Comparison of ENCODE assay signal across 5 cellular contexts in the genomic region with DNA sequence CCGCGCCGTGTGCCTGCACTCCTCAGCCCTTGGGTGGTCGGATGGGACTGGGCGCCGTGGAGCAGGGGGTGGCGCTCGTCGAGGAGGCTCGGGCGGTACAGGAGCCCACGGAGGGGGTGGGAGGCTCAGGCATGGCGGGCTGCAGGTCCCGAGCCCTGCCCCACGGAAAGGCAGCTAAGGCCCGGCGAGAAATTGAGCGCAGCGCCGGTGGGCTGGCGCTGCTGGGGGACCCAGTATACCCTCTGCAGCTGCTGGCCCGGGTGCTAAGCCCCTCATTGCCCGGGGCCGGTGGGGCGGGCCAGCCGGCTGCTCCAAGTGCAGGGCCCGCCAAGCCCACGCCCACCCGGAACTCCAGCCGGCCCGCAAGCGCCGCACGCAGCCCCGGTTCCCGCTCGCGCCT. TPM values are rescaled to one million over a fixed set of nuclear protein-coding genes. Genes with fewer than 3 reads are reported as not detected.
A peak's percentile ranks its signal among the peaks of the same experiment; 100 is the strongest.
DNase-seq lines count a peak whose midpoint lies in the region; ATAC-seq and TF ChIP-seq lines count a peak whose summit lies in the region.
"Not testable (repeated sequence)": the region's sequence is repeated elsewhere in the genome, so short reads cannot be mapped to it uniquely, and the experiment has no call there.

No MANE protein-coding gene starts in this region.

- not testable (repeated sequence) for H2AFZ ChIP-seq in HCT116 (ENCODE audit: low read depth, low read length, poor library complexity, severe bottlenecking)

- not testable (repeated sequence) for H3K27ac ChIP-seq in BLaER1
- peak overlapping the region in 3 of 11 experiments; percentile 40 to 47 (median 43); a peak in 3 of 22 replicates for H3K27ac ChIP-seq in BLaER1 treated with 17β-estradiol and CSF1 and Interleukin-3, amounts not matched to agents 10 nM and 100 nM
- peak overlapping the region; percentile 26; the same call in 1 of the 2 replicates for H3K27ac ChIP-seq in HCT116 (ENCODE audit: low read depth, low read length)

- not testable (repeated sequence) for H3K27me3 ChIP-seq in BLaER1; BLaER1 treated with 17β-estradiol and CSF1 and Interleukin-3, amounts not matched to agents 10 nM and 100 nM; HCT116 (ENCODE audit: insufficient read depth, low read length)

- RAD21 ChIA-PET in HCT116 (lab: Charles Lee; ENCODE audit: low non-redundant PET in 1 of 2, low total read pairs in 2 of 2, uncharacterized antibody in 2 of 2, unreplicated experiment in 2 of 2), result not testable (repeated sequence)

- not testable (repeated sequence) for H3K4me1 Mint-ChIP-seq in memory B cell
- H3K4me1 Mint-ChIP-seq in stimulated activated memory B cell treated with anti-CD40 and anti-IgM and Interleukin-4, amounts not matched to agents 10 μg/mL and 1 μg/mL and 100 μg/mL, for 72 hours, result peaks cover 21% of the 10 kb centered on the region

- POLR2A ChIA-PET in HCT116 (lab: Charles Lee), result interaction anchor here (1.0 to 1.7 kb wide), 5 partner anchors 10 to 34 kb away, joined by 5 to 9 read pairs (median 6); no protein-coding TSS in a partner anchor

- H3K9me3 ChIP-seq in BLaER1; HCT116 (ENCODE audit: control insufficient read depth in 1 of 2, insufficient read depth in 1 of 2, low read depth in 1 of 2, low read length in 2 of 2): not testable (repeated sequence)
- peaks cover 0 to 10% (median 0%) of the 10 kb centered on the region in 11 experiments; a peak in 2 of 22 replicates for H3K9me3 ChIP-seq in BLaER1 treated with 17β-estradiol and CSF1 and Interleukin-3, amounts not matched to agents 10 nM and 100 nM (replicated peaks in 1 of 11)

- not testable (repeated sequence) for H3K9ac ChIP-seq in BLaER1; BLaER1 treated with 17β-estradiol and CSF1 and Interleukin-3, amounts not matched to agents 10 nM and 100 nM; HCT116 (ENCODE audit: low read length)

- H3K9me3 Mint-ChIP-seq in memory B cell; stimulated activated memory B cell treated with anti-CD40 and anti-IgM and Interleukin-4, amounts not matched to agents 10 μg/mL and 1 μg/mL and 100 μg/mL, for 72 hours: not testable (repeated sequence)

- BruUV-seq in HCT116 (replicated peaks; lab: Mats Ljungman, UMichigan), result not testable (repeated sequence)

- ATAC-seq in HCT116; memory B cell (ENCODE audit: low read depth); stimulated activated memory B cell treated with anti-CD40 and anti-IgM and Interleukin-4, amounts not matched to agents 10 μg/mL and 1 μg/mL and 100 μg/mL, for 72 hours: not testable (repeated sequence)

- not testable (repeated sequence) for TF ChIP-seq CTCF in HCT116 (IDR thresholded peaks at IDR 0.05 in 2 of 3, conservative IDR thresholded peaks at IDR 0.05 in 1 of 3; ENCODE audit: borderline replicate concordance in 1 of 3, insufficient read depth in 1 of 3, low read depth in 2 of 3, low read length in 2 of 3)

- not testable (repeated sequence) for H4K20me1 ChIP-seq in BLaER1; BLaER1 treated with 17β-estradiol and CSF1 and Interleukin-3, amounts not matched to agents 10 nM and 100 nM; HCT116 (ENCODE audit: insufficient read depth)

- not testable (repeated sequence) for H3K4me3 ChIP-seq in BLaER1; BLaER1 treated with 17β-estradiol and CSF1 and Interleukin-3, amounts not matched to agents 10 nM and 100 nM; HCT116 (replicated peaks in 1 of 2; ENCODE audit: low read depth in 1 of 2, low read length in 2 of 2)

- H3K4me3 Mint-ChIP-seq in memory B cell; stimulated activated memory B cell treated with anti-CD40 and anti-IgM and Interleukin-4, amounts not matched to agents 10 μg/mL and 1 μg/mL and 100 μg/mL, for 72 hours: not testable (repeated sequence)

- not testable (repeated sequence) for H3K36me3 Mint-ChIP-seq in memory B cell; stimulated activated memory B cell treated with anti-CD40 and anti-IgM and Interleukin-4, amounts not matched to agents 10 μg/mL and 1 μg/mL and 100 μg/mL, for 72 hours

- not testable (repeated sequence) for TF ChIP-seq POLR2A in HCT116 (IDR thresholded peaks at IDR 0.05; ENCODE audit: borderline replicate concordance, extremely low read depth, insufficient read depth, insufficient read length)

- DNase-seq in HCT116 (ENCODE audit: low read depth, low spot score); memory B cell (ENCODE audit: low spot score in 2 of 2): not testable (repeated sequence)

- H3K4me1 ChIP-seq in BLaER1 (peaks cover 57% of the 10 kb centered on the region), HCT116 (ENCODE audit: control insufficient read depth in 1 of 2, insufficient read depth in 2 of 2, low read length in 2 of 2) (peaks cover 22 to 34% of the 10 kb centered on the region in 2 experiments; a peak in 3 of 4 replicates)
- H3K4me1 ChIP-seq in BLaER1 treated with 17β-estradiol and CSF1 and Interleukin-3, amounts not matched to agents 10 nM and 100 nM, result peaks cover 11 to 64% (median 43%) of the 10 kb centered on the region in 10 experiments

- CTCF ChIA-PET in HCT116 (lab: Charles Lee), result interaction anchor here (1.1 to 1.2 kb wide), 2 partner anchors 90 to 221 kb away, joined by 3 to 4 read pairs; no protein-coding TSS in a partner anchor

- intact Hi-C loops in HCT116 (cut with micrococcal nuclease), result not testable (repeated sequence)

- not testable (repeated sequence) for H3K9me2 ChIP-seq in HCT116 (ENCODE audit: insufficient read depth)

- H3K79me2 ChIP-seq in HCT116 (ENCODE audit: insufficient read depth, low read length), result not testable (repeated sequence)

- peak overlapping the region; percentile 31 for H3K27ac Mint-ChIP-seq in memory B cell
- peak overlapping the region; percentile 82 for H3K27ac Mint-ChIP-seq in stimulated activated memory B cell treated with anti-CD40 and anti-IgM and Interleukin-4, amounts not matched to agents 10 μg/mL and 1 μg/mL and 100 μg/mL, for 72 hours

- not testable (repeated sequence) for H3K36me3 ChIP-seq in BLaER1; BLaER1 treated with 17β-estradiol and CSF1 and Interleukin-3, amounts not matched to agents 10 nM and 100 nM; HCT116 (ENCODE audit: control insufficient read depth in 1 of 2, insufficient read depth in 2 of 2, low read length in 2 of 2)

- not testable (repeated sequence) for H3K27me3 Mint-ChIP-seq in memory B cell; stimulated activated memory B cell treated with anti-CD40 and anti-IgM and Interleukin-4, amounts not matched to agents 10 μg/mL and 1 μg/mL and 100 μg/mL, for 72 hours

- H3K4me2 ChIP-seq in BLaER1, result peak overlapping the region; percentile 26; the same call in 1 of the 2 replicates
- peak overlapping the region in 8 of 11 experiments; percentile 23 to 56 (median 36); a peak in 10 of 22 replicates for H3K4me2 ChIP-seq in BLaER1 treated with 17β-estradiol and CSF1 and Interleukin-3, amounts not matched to agents 10 nM and 100 nM
- H3K4me2 ChIP-seq in HCT116 (ENCODE audit: low read length), result not testable (repeated sequence)

- TF ChIP-seq RAD21 in HCT116 (IDR thresholded peaks at IDR 0.05; ENCODE audit: low read depth), result not testable (repeated sequence)

RNA-seq across cellular contexts. Expression of gene IER2, which starts 36.5 kb away (rescaled TPM):
- total RNA-seq in HCT116 (2021; ENCODE audit: unreplicated experiment), result 247 TPM
- polyA plus RNA-seq in HCT116 (2012), result 284 and 315 TPM in 2 replicates

RNA-seq across cellular contexts. Expression of gene STX10, which starts 36.5 kb away (rescaled TPM):
- 149 TPM for total RNA-seq in HCT116 (2021; ENCODE audit: unreplicated experiment)
- 202 and 225 TPM in 2 replicates for polyA plus RNA-seq in HCT116 (2012)
